Comparison of ENCODE assay signal across 1 cellular context in genomic region chr1:156889802-156890585, GRCh38.
TF ChIP-seq lines count a peak whose summit lies in the region.

No MANE protein-coding gene starts in this region.

TF ChIP-seq in Ishikawa, 13 proteins besides CTCF, POLR2A, EP300 and RAD21 (continued from another document):
- peak; percentile 87 for TF ChIP-seq USF1 (IDR thresholded peaks at IDR 0.05)
